Comparison of ENCODE assay signal across 26 cellular contexts in the genomic region with DNA sequence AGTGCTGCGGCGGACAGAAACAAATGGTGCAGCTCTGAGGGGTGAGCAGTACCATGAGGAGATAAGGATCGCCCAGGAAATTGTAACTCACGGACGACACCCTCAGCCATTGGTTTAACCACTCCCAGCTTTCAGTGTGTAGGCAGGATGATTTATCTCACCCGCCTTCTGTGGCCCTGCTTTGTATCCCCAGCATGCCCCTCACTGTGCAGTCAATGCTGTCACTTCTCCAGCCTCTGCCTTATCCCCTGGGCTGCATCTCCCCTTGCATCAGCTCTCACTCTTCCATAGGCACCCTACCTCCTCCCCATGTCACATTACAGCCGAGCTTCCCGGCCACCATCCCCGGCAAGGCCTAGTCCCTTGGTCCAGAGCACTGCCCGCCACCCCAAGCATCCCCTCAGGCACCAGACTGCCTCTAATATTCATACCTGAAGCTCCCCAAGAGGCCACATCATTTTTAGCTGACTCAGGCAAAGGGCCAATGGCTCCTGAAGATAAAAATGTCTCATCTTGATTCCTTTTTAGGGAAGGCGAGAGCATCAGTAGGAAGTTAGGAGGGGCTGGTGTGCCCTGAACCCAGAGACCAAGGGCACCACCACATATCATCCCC.
DNase-seq lines count a peak whose midpoint lies in the region; ATAC-seq, FAIRE-seq and TF ChIP-seq lines count a peak whose summit lies in the region.
"Had no signal": no experiment of that assay in that cellular context is flagged by ENCODE, and none has a peak within 500 bp of the region (broad histone marks: within the 10 kb centered on the region; RNA-seq: fewer than 3 reads in every experiment).

No MANE protein-coding gene starts in this region.

- BruUV-seq in K562 (replicated peaks; lab: Mats Ljungman, UMichigan) = no TSS peak

- H3K4me2 ChIP-seq in H9 (ENCODE audit: insufficient read depth, insufficient read length, low read length) (no peak overlapping the region), K562 (ENCODE audit: insufficient read depth, low read length) (no peak overlapping the region)

- no peak overlapping the region for H3K4me3 Mint-ChIP-seq in activated CD4-positive, alpha-beta T cell treated with anti-CD3 and anti-CD28 coated beads for 36 hours
- H3K4me3 Mint-ChIP-seq in H9 = no peak overlapping the region
- H3K4me3 Mint-ChIP-seq: HFFc6, nephron had no signal

- POLR2A ChIA-PET in activated CD4-positive, alpha-beta T cell treated with anti-CD3 and anti-CD28 coated beads for 36 hours (lab: Charles Lee) = interaction anchor here (0.6 kb wide), 1 partner anchor 72 kb away, joined by 3 read pairs; no protein-coding TSS in a partner anchor
- POLR2A ChIA-PET in K562 (lab: Yijun Ruan, JAX) = interaction anchor here (1.3 to 1.8 kb wide), 2 partner anchors 9 to 10 kb away, joined by 3 to 8 read pairs; no protein-coding TSS in a partner anchor

- TF ChIP-seq RAD21 in K562 (CRISPR knock-in tag; conservative IDR thresholded peaks at IDR 0.05 in 1 of 2, IDR thresholded peaks at IDR 0.05 in 1 of 2) = no peak

- CTCF ChIA-PET in activated CD4-positive, alpha-beta T cell treated with anti-CD3 and anti-CD28 coated beads for 36 hours (lab: Charles Lee) = interaction anchor here (0.7 to 0.8 kb wide), 2 partner anchors 27 to 97 kb away, joined by 3 read pairs; no protein-coding TSS in a partner anchor
- CTCF ChIA-PET in K562 (lab: Yijun Ruan, JAX; ENCODE audit: low intra/inter-chr PET ratio) = no interaction called here

- H2BK12ac ChIP-seq in H9 (ENCODE audit: insufficient read length, low read depth, low read length) = no peak overlapping the region

- DNase-seq in activated CD4-positive, alpha-beta T cell treated with anti-CD3 and anti-CD28 coated beads for 36 hours = peak; percentile 8
- no peak for DNase-seq in activated CD4-positive, alpha-beta T cell treated with anti-CD3 and anti-CD28 coated beads, Interleukin-2, amount 50 U/mL, for 4 hours
- DNase-seq in H9 (peak; percentile 15), K562 (ENCODE audit: extremely low read depth in 1 of 4, low spot score in 3 of 4) (peak in 2 of 4 experiments; percentile 32 to 34), DMS114 treated with DMSO at 0.1 percent for 48 hours (lab: John Stamatoyannopoulos, UW; ENCODE audit: unreplicated experiment) (no peak), kidney glomerular epithelial cell (lab: John Stamatoyannopoulos, UW) (no peak)
- peak; percentile 25 for DNase-seq in stimulated activated CD8-positive, alpha-beta memory T cell treated with anti-CD3 and anti-CD28 coated beads, Interleukin-4, amount 100 ng/mL, for 48 hours
- DNase-seq: 8988T, activated gamma-delta T cell treated with Interleukin-2 at 50 U/mL for 16 hours, AML-193, anterior cingulate cortex, dermis blood vessel endothelial cell, glutamatergic neuron, HFFc6, midbrain, NCI-H1694 treated with DMSO at 0.1 percent for 48 hours, NCI-H69, RPMI8226 had no signal

- FAIRE-seq in K562 (lab: Jason Lieb, UNC) = no peak
- FAIRE-seq: endothelial cell of umbilical vein, GM19239, pancreas had no signal

- peaks cover 36% of the 10 kb centered on the region for H3K36me3 Mint-ChIP-seq in activated CD4-positive, alpha-beta T cell treated with anti-CD3 and anti-CD28 coated beads for 36 hours (ENCODE audit: low read depth)
- peaks cover 0 to 9% (median 1%) of the 10 kb centered on the region in 3 experiments; a peak in 2 of 7 replicates for H3K36me3 Mint-ChIP-seq in H9 (ENCODE audit: insufficient read depth in 1 of 3, low read depth in 3 of 3)

- no peak overlapping the region for H4K5ac ChIP-seq in H9 (ENCODE audit: insufficient read length, low read depth, low read length)

- H3K56ac ChIP-seq in H9 (ENCODE audit: insufficient read length, low read depth, low read length) = no peak overlapping the region

- H2BK20ac ChIP-seq in H9 (ENCODE audit: low read depth, low read length, poor library complexity, severe bottlenecking) = no peak overlapping the region

- H3T11ph ChIP-seq in H9 (ENCODE audit: low read length) = no peak overlapping the region

- H2AFZ ChIP-seq in H9 (ENCODE audit: low read length) (no peak overlapping the region), K562 (ENCODE audit: low read depth, low read length) (no peak overlapping the region)

- H3K27ac Mint-ChIP-seq in activated CD4-positive, alpha-beta T cell treated with anti-CD3 and anti-CD28 coated beads for 36 hours = peak overlapping the region; percentile 17
- H3K27ac Mint-ChIP-seq in H9 = peak overlapping the region in 2 of 3 experiments; percentile 19 to 58; a peak in 2 of 7 replicates
- H3K27ac Mint-ChIP-seq: HFFc6, nephron had no signal

- no peak overlapping the region for H2BK5ac ChIP-seq in H9 (ENCODE audit: insufficient read length, low read length)

- H3K23me2 ChIP-seq in H9 (ENCODE audit: insufficient read length, low read depth, low read length, poor library complexity, severe bottlenecking) = no peaks in the 10 kb centered on the region

- intact Hi-C loops in activated CD4-positive, alpha-beta T cell treated with anti-CD3 and anti-CD28 coated beads for 36 hours (cut with DNase I, micrococcal nuclease) = no loop called here
- intact Hi-C loops in K562 (cut with micrococcal nuclease) = no loop called here

- H4K91ac ChIP-seq in H9 (ENCODE audit: insufficient read length, low read depth, low read length) = no peak overlapping the region

- H3K27ac ChIP-seq in H9 (ENCODE audit: insufficient read length, low read depth, low read length) (no peak overlapping the region), K562 (ENCODE audit: extremely low read depth, low read depth, low read length) (no peak overlapping the region)
- H3K27ac ChIP-seq: cardiac muscle cell, pancreas, thoracic aorta had no signal

- H2BK15ac ChIP-seq in H9 (ENCODE audit: low read depth, low read length) = no peak overlapping the region

- H3K18ac ChIP-seq in H9 (ENCODE audit: insufficient read length, low read depth, low read length) = no peak overlapping the region

- H3K36me3 ChIP-seq in K562 (ENCODE audit: control insufficient read depth, insufficient read depth, low read length) = no peaks in the 10 kb centered on the region
- H3K36me3 ChIP-seq: cardiac muscle cell, pancreas, thoracic aorta had no signal

- no CpG with 5 or more reads among the region's 11 CpGs for WGBS in H9 (ENCODE audit: extremely low coverage, insufficient read length, low lambda C conversion rate)
- WGBS in K562 (ENCODE audit: insufficient coverage, low coverage, missing lambda C conversion rate) = 45% methylated on average over 10 of the region's 11 CpGs

- H3K23ac ChIP-seq in H9 (ENCODE audit: insufficient read length, low read depth, low read length) = no peak overlapping the region

- no peaks in the 10 kb centered on the region for H3K9me1 ChIP-seq in K562 (ENCODE audit: control insufficient read depth, insufficient read depth, low read length)

- H3K4me3 ChIP-seq in K562 = no peak overlapping the region
- H3K4me3 ChIP-seq: cardiac muscle cell, pancreas, thoracic aorta had no signal

- H4K20me1 ChIP-seq in H9 (ENCODE audit: control insufficient read depth, insufficient read depth, insufficient read length) = no peaks in the 10 kb centered on the region
- no peaks in the 10 kb centered on the region for H4K20me1 ChIP-seq in K562 (replicated peaks; ENCODE audit: control insufficient read depth, insufficient read depth, low read length)

- no peak overlapping the region for H2AK5ac ChIP-seq in H9 (ENCODE audit: insufficient read length, low read length)

- peaks cover 37% of the 10 kb centered on the region for H3K4me1 Mint-ChIP-seq in activated CD4-positive, alpha-beta T cell treated with anti-CD3 and anti-CD28 coated beads for 36 hours
- peaks cover 2% of the 10 kb centered on the region in 2 experiments; a peak in 1 of 4 replicates for H3K4me1 Mint-ChIP-seq in H9
- H3K4me1 Mint-ChIP-seq: nephron had no signal

- TF ChIP-seq CTCF in H9 (conservative IDR thresholded peaks at IDR 0.05) = no peak
- no peak for TF ChIP-seq CTCF in K562 (IDR thresholded peaks at IDR 0.05 in 2 of 3, conservative IDR thresholded peaks at IDR 0.05 in 1 of 3; ENCODE audit: insufficient read depth in 2 of 3, low read depth in 1 of 3, low read length in 3 of 3)

- no peak for ATAC-seq in activated CD4-positive, alpha-beta T cell treated with anti-CD3 and anti-CD28 coated beads for 36 hours
- peak; percentile 81 for ATAC-seq in K562
- no peak for ATAC-seq in GM21717 (IDR thresholded peaks at IDR 0.05; ENCODE audit: unreplicated experiment)
- ATAC-seq: pancreas, SK-N-SH treated with all-trans-retinoic acid at 6 μM for 48 hours had no signal

- no peaks in the 10 kb centered on the region for H3K79me2 ChIP-seq in H9 (ENCODE audit: insufficient read depth, low read length)
- H3K79me2 ChIP-seq in K562 (ENCODE audit: control insufficient read depth, insufficient read depth, low read length) = no peaks in the 10 kb centered on the region

- H3K27me3 ChIP-seq in H9 (ENCODE audit: insufficient read depth, low read length) = no peaks in the 10 kb centered on the region
- no peaks in the 10 kb centered on the region for H3K27me3 ChIP-seq in K562 (ENCODE audit: control insufficient read depth in 2 of 2, insufficient read depth in 2 of 2, low read length in 2 of 2)
- H3K27me3 ChIP-seq: cardiac muscle cell, pancreas had no signal

- no peaks in the 10 kb centered on the region for H3K27me3 Mint-ChIP-seq in activated CD4-positive, alpha-beta T cell treated with anti-CD3 and anti-CD28 coated beads for 36 hours
- H3K27me3 Mint-ChIP-seq in H9 (ENCODE audit: low read depth) = no peaks in the 10 kb centered on the region; the same call in 1 of the 2 replicates

- TF ChIP-seq EP300 in K562 (IDR thresholded peaks at IDR 0.05; ENCODE audit: low read length) = no peak

- no peaks in the 10 kb centered on the region for H3K4me1 ChIP-seq in H9 (ENCODE audit: insufficient read depth, low read length)
- H3K4me1 ChIP-seq in K562 (replicated peaks in 1 of 2; ENCODE audit: control insufficient read depth in 2 of 2, insufficient read depth in 2 of 2, low read length in 2 of 2) = peaks cover 0 to 8% of the 10 kb centered on the region in 2 experiments; a peak in 1 of 5 replicates
- H3K4me1 ChIP-seq: pancreas had no signal

- no peak overlapping the region for H2BK120ac ChIP-seq in H9 (ENCODE audit: low read depth, low read length, poor library complexity, severe bottlenecking)

- H4K8ac ChIP-seq in H9 (replicated peaks; ENCODE audit: insufficient read length, low read depth, low read length) = no peak overlapping the region

- peaks cover 21% of the 10 kb centered on the region for H3K9me3 Mint-ChIP-seq in activated CD4-positive, alpha-beta T cell treated with anti-CD3 and anti-CD28 coated beads for 36 hours (ENCODE audit: low read depth)
- peaks cover 2 to 10% of the 10 kb centered on the region in 2 experiments; a peak in 3 of 5 replicates for H3K9me3 Mint-ChIP-seq in H9
- H3K9me3 Mint-ChIP-seq: HFFc6 had no signal

- H3K14ac ChIP-seq in H9 (ENCODE audit: insufficient read depth, low read length) = no peak overlapping the region

- no peak overlapping the region for H3K4ac ChIP-seq in H9 (ENCODE audit: low read depth, low read length)

- H3K79me1 ChIP-seq in H9 (ENCODE audit: insufficient read depth, low read depth, low read length, poor library complexity, severe bottlenecking) = no peaks in the 10 kb centered on the region

- H3K9ac ChIP-seq in H9 (ENCODE audit: extremely low read depth, insufficient read length, low read length) (no peak overlapping the region), K562 (ENCODE audit: insufficient read depth in 1 of 2, low read depth in 2 of 2, low read length in 2 of 2) (no peak overlapping the region)

- in situ Hi-C loops in K562 (cut with MboI) = no loop called here

- H3K9me3 ChIP-seq in H9 (ENCODE audit: control insufficient read depth, low read depth, low read length) = no peaks in the 10 kb centered on the region
- H3K9me3 ChIP-seq in K562 (replicated peaks; ENCODE audit: control insufficient read depth, insufficient read depth, low read depth, low read length) = peaks cover 8% of the 10 kb centered on the region
- H3K9me3 ChIP-seq: pancreas had no signal

- no peak for TF ChIP-seq POLR2A in K562 (conservative IDR thresholded peaks at IDR 0.05)

Comparison
In these comparisons a context has a peak if more than half of its experiments do, and no peak if none do; other contexts are left out.
1. DNase-seq: peak in activated CD4-positive, alpha-beta T cell treated with anti-CD3 and anti-CD28 coated beads for 36 hours (single experiment), H9 (single experiment) and stimulated activated CD8-positive, alpha-beta memory T cell treated with anti-CD3 and anti-CD28 coated beads, Interleukin-4, amount 100 ng/mL, for 48 hours (single experiment); none in activated CD4-positive, alpha-beta T cell treated with anti-CD3 and anti-CD28 coated beads, Interleukin-2, amount 50 U/mL, for 4 hours (0 of 2), DMS114 treated with DMSO at 0.1 percent for 48 hours (single experiment) and kidney glomerular epithelial cell (single experiment).